ENCODE assay signal across 9 cellular contexts in genomic region chr9:98575379-98576346, GRCh38.
DNase-seq lines count a peak whose midpoint lies in the region; ATAC-seq and TF ChIP-seq lines count a peak whose summit lies in the region.
"Had no signal": no experiment of that assay in that cellular context is flagged by ENCODE, and none has a peak within 500 bp of the region (broad histone marks: within the 10 kb centered on the region; RNA-seq: fewer than 3 reads in every experiment).

No MANE protein-coding gene starts in this region.

- peaks cover 22% of the 10 kb centered on the region for H3K4me1 Mint-ChIP-seq in activated CD4-positive, alpha-beta memory T cell treated with anti-CD3 and anti-CD28 coated beads, Interleukin-2, amount 10 ng/mL, durations not matched to agents 7 days and 5 days
- H3K4me1 Mint-ChIP-seq in neural crest cell = no peaks in the 10 kb centered on the region

- H3K27me3 ChIP-seq in GM06990 (replicated peaks; ENCODE audit: control insufficient read depth, insufficient read depth, low read length) (no peaks in the 10 kb centered on the region), gastrocnemius medialis (peaks cover 0 to 4% (median 0%) of the 10 kb centered on the region in 3 donors)

- H3K4me3 Mint-ChIP-seq in activated CD4-positive, alpha-beta memory T cell treated with anti-CD3 and anti-CD28 coated beads, Interleukin-2, amount 10 ng/mL, durations not matched to agents 7 days and 5 days = no peak overlapping the region
- H3K4me3 Mint-ChIP-seq in neural crest cell = no peak overlapping the region
- H3K4me3 Mint-ChIP-seq: memory B cell had no signal

- CTCF ChIA-PET in activated CD4-positive, alpha-beta memory T cell treated with anti-CD3 and anti-CD28 coated beads, Interleukin-2, amount 10 ng/mL, durations not matched to agents 7 days and 5 days (lab: Charles Lee) = interaction anchor here (1.9 kb wide), 1 partner anchor 39 kb away, joined by 6 read pairs; no protein-coding TSS in a partner anchor

- H3K36me3 Mint-ChIP-seq in activated CD4-positive, alpha-beta memory T cell treated with anti-CD3 and anti-CD28 coated beads, Interleukin-2, amount 10 ng/mL, durations not matched to agents 7 days and 5 days (ENCODE audit: low read depth) = no peaks in the 10 kb centered on the region
- no peaks in the 10 kb centered on the region for H3K36me3 Mint-ChIP-seq in neural crest cell (ENCODE audit: low read depth)
- H3K36me3 Mint-ChIP-seq: memory B cell had no signal

- DNase-seq in GM06990 (ENCODE audit: extremely low read depth, insufficient read length) (peak; percentile 79), neural crest cell (ENCODE audit: low read depth, low spot score) (no peak), substantia nigra (lab: John Stamatoyannopoulos, UW) (no peak), DMS79 treated with DMSO at 0.1 percent for 48 hours (lab: John Stamatoyannopoulos, UW) (no peak), gastrocnemius medialis (no peak)
- DNase-seq in activated CD4-positive, alpha-beta memory T cell treated with anti-CD3 and anti-CD28 coated beads, Interleukin-2, amount 10 ng/mL, durations not matched to agents 7 days and 5 days = peak; percentile 48

- peaks cover 5% of the 10 kb centered on the region for H3K9me3 Mint-ChIP-seq in activated CD4-positive, alpha-beta memory T cell treated with anti-CD3 and anti-CD28 coated beads, Interleukin-2, amount 10 ng/mL, durations not matched to agents 7 days and 5 days
- peaks cover 6% of the 10 kb centered on the region for H3K9me3 Mint-ChIP-seq in neural crest cell
- H3K9me3 Mint-ChIP-seq: memory B cell had no signal

- H3K4me3 ChIP-seq in GM06990 (replicated peaks; ENCODE audit: low read depth, low read length) = no peak overlapping the region
- H3K4me3 ChIP-seq in gastrocnemius medialis = no peak overlapping the region

- POLR2A ChIA-PET in activated CD4-positive, alpha-beta memory T cell treated with anti-CD3 and anti-CD28 coated beads, Interleukin-2, amount 10 ng/mL, durations not matched to agents 7 days and 5 days (lab: Charles Lee) = interaction anchor here (1.2 kb wide), 1 partner anchor 8 kb away, joined by 4 read pairs; no protein-coding TSS in a partner anchor

- H3K27ac Mint-ChIP-seq in activated CD4-positive, alpha-beta memory T cell treated with anti-CD3 and anti-CD28 coated beads, Interleukin-2, amount 10 ng/mL, durations not matched to agents 7 days and 5 days = no peak overlapping the region
- H3K27ac Mint-ChIP-seq in neural crest cell (ENCODE audit: unreplicated experiment) = peak overlapping the region; percentile 23
- H3K27ac Mint-ChIP-seq: memory B cell had no signal

- intact Hi-C loops in gastrocnemius medialis (cut with DNase I; ENCODE audit: low total_unique reads) = loop anchor here (10.0 kb wide), 1 partner anchor 79 kb away; no protein-coding TSS in a partner anchor

- H3K27ac ChIP-seq in substantia nigra (ENCODE audit: low read depth, low read length, poor library complexity, severe bottlenecking) (no peak overlapping the region), gastrocnemius medialis (no peak overlapping the region)

- in situ Hi-C loops in gastrocnemius medialis (cut with MboI; ENCODE audit: low sequenced_read_pairs in 4 of 4) = no loop called here

- ATAC-seq in GM21360 (IDR thresholded peaks at IDR 0.05; ENCODE audit: unreplicated experiment) (peak; percentile 81), HG03460 (IDR thresholded peaks at IDR 0.05; ENCODE audit: unreplicated experiment) (peak; percentile 85), gastrocnemius medialis (no peak)

- no peak for TF ChIP-seq POLR2A in gastrocnemius medialis (IDR thresholded peaks at IDR 0.05)

- no peaks in the 10 kb centered on the region for H3K9me3 ChIP-seq in gastrocnemius medialis

- H3K27me3 Mint-ChIP-seq in activated CD4-positive, alpha-beta memory T cell treated with anti-CD3 and anti-CD28 coated beads, Interleukin-2, amount 10 ng/mL, durations not matched to agents 7 days and 5 days = peaks cover 72% of the 10 kb centered on the region
- H3K27me3 Mint-ChIP-seq in neural crest cell (ENCODE audit: low read depth) = peaks cover 13% of the 10 kb centered on the region

- TF ChIP-seq CTCF in GM06990 (IDR thresholded peaks at IDR 0.05; ENCODE audit: insufficient read depth, low read length, poor library complexity, severe bottlenecking) (no peak), neural crest cell (conservative IDR thresholded peaks at IDR 0.05) (no peak), gastrocnemius medialis (IDR thresholded peaks at IDR 0.05 in 4 of 5, conservative IDR thresholded peaks at IDR 0.05 in 1 of 5) (no peak)

- no peaks in the 10 kb centered on the region for H3K4me1 ChIP-seq in gastrocnemius medialis

- H3K36me3 ChIP-seq in GM06990 (ENCODE audit: control insufficient read depth, insufficient read depth, low read length) = no peaks in the 10 kb centered on the region
- no peaks in the 10 kb centered on the region for H3K36me3 ChIP-seq in gastrocnemius medialis

Comparison
In these comparisons a context has a peak if more than half of its experiments do, and no peak if none do; other contexts are left out.
1. DNase-seq: peak in GM06990 (single experiment) and activated CD4-positive, alpha-beta memory T cell treated with anti-CD3 and anti-CD28 coated beads, Interleukin-2, amount 10 ng/mL, durations not matched to agents 7 days and 5 days (single experiment); none in neural crest cell (single experiment), substantia nigra (0 of 49), DMS79 treated with DMSO at 0.1 percent for 48 hours (single experiment) and gastrocnemius medialis (0 of 2).
2. ATAC-seq: peak in GM21360 (single experiment) and HG03460 (single experiment); none in gastrocnemius medialis (0 of 2).